In genomic region chr12:95687937-95688336, GRCh38 we compare ENCODE assay signal across 26 cellular contexts.
"Had no signal": no experiment of that assay in that cellular context is flagged by ENCODE, and none has a peak within 500 bp of the region (broad histone marks: within the 10 kb centered on the region; RNA-seq: fewer than 3 reads in every experiment).

No MANE protein-coding gene starts in this region.

- ATAC-seq: activated CD4-positive, alpha-beta T cell treated with anti-CD3 and anti-CD28 coated beads for 36 hours; activated CD4-positive, CD25-positive, alpha-beta regulatory T cell treated with anti-CD3 and anti-CD28 coated beads, Interleukin-2, amount 50 U/mL, for 24 hours; activated CD8-positive, alpha-beta T cell treated with anti-CD3 and anti-CD28 coated beads, Interleukin-2, amount 10 ng/mL, durations not matched to agents 7 days and 5 days; WTC11 had no signal

- H3K4me1 ChIP-seq: ascending aorta, Peyer's patch had no signal

- H3K4me3 ChIP-seq: ascending aorta, MG63, Peyer's patch had no signal

- H3K27ac ChIP-seq: ascending aorta, Peyer's patch had no signal

- H3K9me3 ChIP-seq: ascending aorta, MG63, Peyer's patch had no signal

- DNase-seq: activated CD4-positive, alpha-beta T cell treated with anti-CD3 and anti-CD28 coated beads for 36 hours; activated CD4-positive, alpha-beta T cell treated with anti-CD3 and anti-CD28 coated beads, Interleukin-2, amount 10 ng/mL, durations not matched to agents 7 days and 5 days; activated CD4-positive, alpha-beta T cell treated with anti-CD3 and anti-CD28 coated beads, Interleukin-2, amount 50 U/mL, for 48 hours; activated CD8-positive, alpha-beta T cell treated with anti-CD3 and anti-CD28 coated beads, Interleukin-2, amount 10 ng/mL, durations not matched to agents 7 days and 5 days; activated gamma-delta T cell; activated naive CD4-positive, alpha-beta T cell treated with Interleukin-2 at 50 U/mL for 16 hours; activated naive CD8-positive, alpha-beta T cell treated with anti-CD3 and anti-CD28 coated beads, Interleukin-2, amount 10 ng/mL, durations not matched to agents 7 days and 5 days; activated T-cell treated with anti-CD3 and anti-CD28 coated beads, Interleukin-2, amount 50 U/mL, for 24 hours; amygdala; caudate nucleus; Karpas-422; KBM-7; MG63; NCI-H1048; NCI-H1105 treated with DMSO at 0.1 percent for 48 hours; NCI-H1436; NCI-H1694; NCI-H1930; NCI-H345; NCI-H524 treated with DMSO at 0.1 percent for 48 hours; Peyer's patch; Right ventricle myocardium superior; RPMI8226 had no signal

- H3K36me3 ChIP-seq: ascending aorta, MG63, Peyer's patch had no signal

- H3K27me3 ChIP-seq: ascending aorta, MG63, Peyer's patch had no signal
